ENCODE assay signal across 8 cellular contexts in genomic region chr12:116276433-116277216, GRCh38. TPM values are rescaled to one million over a fixed set of nuclear protein-coding genes. Genes with fewer than 3 reads are reported as not detected.
DNase-seq lines count a peak whose midpoint lies in the region; ATAC-seq and TF ChIP-seq lines count a peak whose summit lies in the region.

No MANE protein-coding gene starts in this region.

- intact Hi-C loops in body of pancreas (cut with DNase I) (no loop called here), gastrocnemius medialis (cut with DNase I; ENCODE audit: low total_unique reads) (loop anchor here (1.0 to 5.0 kb wide), 5 partner anchors 43 to 324 kb away; no protein-coding TSS in a partner anchor)

- peak; percentile 33 for ATAC-seq in HG02623 (IDR thresholded peaks at IDR 0.05; ENCODE audit: unreplicated experiment)
- peak; percentile 48 for ATAC-seq in body of pancreas
- peak; percentile 50 to 53 for ATAC-seq in gastrocnemius medialis

- in situ Hi-C loops in gastrocnemius medialis (cut with MboI; ENCODE audit: low sequenced_read_pairs in 4 of 4) = loop anchor here in 2 of 4 donors (5.0 to 10.0 kb wide), 2 partner anchors 326 to 328 kb away; no protein-coding TSS in a partner anchor

- CTCF ChIA-PET in GM10248 (lab: Yijun Ruan, JAX) = interaction anchor here (0.7 to 1.2 kb wide), 5 partner anchors 15 to 155 kb away, joined by 3 to 6 read pairs (median 3); no protein-coding TSS in a partner anchor

- peak overlapping the region; percentile 47 to 89 for H3K4me3 ChIP-seq in body of pancreas
- peak overlapping the region; percentile 88 for H3K4me3 ChIP-seq in iPS-11a (ENCODE audit: low read depth, low read length)
- H3K4me3 ChIP-seq in gastrocnemius medialis = peak overlapping the region; percentile 69 to 95 (median 88)

- no peak for TF ChIP-seq CTCF in GM10248 (IDR thresholded peaks at IDR 0.05; ENCODE audit: control extremely low read depth, extremely low read depth, low read depth, missing control alignments)
- peak in 1 of 7 experiments; percentile 6 for TF ChIP-seq CTCF in body of pancreas (IDR thresholded peaks at IDR 0.05)
- TF ChIP-seq CTCF in gastrocnemius medialis (IDR thresholded peaks at IDR 0.05 in 4 of 5, conservative IDR thresholded peaks at IDR 0.05 in 1 of 5) = no peak

- POLR2A ChIA-PET in GM10248 (lab: Yijun Ruan, JAX) = interaction anchor here (0.6 kb wide), 1 partner anchor 344 kb away, joined by 3 read pairs; no protein-coding TSS in a partner anchor

- peak overlapping the region; percentile 81 to 97 (median 92) for H3K27ac ChIP-seq in body of pancreas
- H3K27ac ChIP-seq in gastrocnemius medialis = peak overlapping the region; percentile 87 to 99 (median 96)

- H3K9me3 ChIP-seq in body of pancreas (no peaks in the 10 kb centered on the region), gastrocnemius medialis (no peaks in the 10 kb centered on the region)

- H3K27me3 ChIP-seq in body of pancreas (no peaks in the 10 kb centered on the region), gastrocnemius medialis (no peaks in the 10 kb centered on the region)

- DNase-seq in GM10248 (ENCODE audit: extremely low spot score) (peak; percentile 62), NCI-H128 (lab: John Stamatoyannopoulos, UW; ENCODE audit: unreplicated experiment) (peak; percentile 35), UCSD-AML1 (lab: John Stamatoyannopoulos, UW; ENCODE audit: unreplicated experiment) (peak; percentile 72), body of pancreas (peak; percentile 73 to 79 (median 76)), gastrocnemius medialis (peak; percentile 38 to 62), SKM-1 (lab: John Stamatoyannopoulos, UW; ENCODE audit: unreplicated experiment) (no peak)

- no peaks in the 10 kb centered on the region for H3K36me3 ChIP-seq in body of pancreas (replicated peaks in 1 of 2; ENCODE audit: insufficient read depth in 1 of 2, low read depth in 2 of 2)
- no peaks in the 10 kb centered on the region for H3K36me3 ChIP-seq in gastrocnemius medialis

- H3K4me1 ChIP-seq in body of pancreas = peaks cover 36% of the 10 kb centered on the region
- H3K4me1 ChIP-seq in gastrocnemius medialis = peaks cover 35 to 44% of the 10 kb centered on the region in 2 donors

- TF ChIP-seq POLR2A in body of pancreas (IDR thresholded peaks at IDR 0.05) (peak in 1 of 3 donors; percentile 14), gastrocnemius medialis (IDR thresholded peaks at IDR 0.05) (peak in 1 of 2 donors; percentile 20)

- 0% methylated on average over 42 to 60 of the region's 73 CpGs for WGBS in body of pancreas, 2 donors

RNA-seq across cellular contexts. Expression of gene MED13L, which starts 0.9 kb away (rescaled TPM):
- 10 to 100 TPM; 65.9 to 72.6 TPM for total RNA-seq in body of pancreas
- total RNA-seq in gastrocnemius medialis = 10 to 100 TPM; 59.5 to 92.6 (median 74.1) TPM
